ENCODE assay signal across 2 cellular contexts in genomic region chr17:77958716-77959215, GRCh38.
TF ChIP-seq lines count a peak whose summit lies in the region.

No MANE protein-coding gene starts in this region.

TF ChIP-seq in SK-N-SH, 30 proteins besides CTCF, POLR2A, EP300 and RAD21 (continued from another document):
- TF ChIP-seq, protein P1, sequence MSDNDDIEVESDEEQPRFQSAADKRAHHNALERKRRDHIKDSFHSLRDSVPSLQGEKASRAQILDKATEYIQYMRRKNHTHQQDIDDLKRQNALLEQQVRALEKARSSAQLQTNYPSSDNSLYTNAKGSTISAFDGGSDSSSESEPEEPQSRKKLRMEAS (IDR thresholded peaks at IDR 0.05; ENCODE audit: low read depth) = no peak
- TF ChIP-seq MEF2A (IDR thresholded peaks at IDR 0.05; ENCODE audit: borderline replicate concordance, low read depth) = no peak
- TF ChIP-seq ZBTB33 (IDR thresholded peaks at IDR 0.05; ENCODE audit: borderline replicate concordance, low read depth) = no peak
- TF ChIP-seq, protein P2, sequence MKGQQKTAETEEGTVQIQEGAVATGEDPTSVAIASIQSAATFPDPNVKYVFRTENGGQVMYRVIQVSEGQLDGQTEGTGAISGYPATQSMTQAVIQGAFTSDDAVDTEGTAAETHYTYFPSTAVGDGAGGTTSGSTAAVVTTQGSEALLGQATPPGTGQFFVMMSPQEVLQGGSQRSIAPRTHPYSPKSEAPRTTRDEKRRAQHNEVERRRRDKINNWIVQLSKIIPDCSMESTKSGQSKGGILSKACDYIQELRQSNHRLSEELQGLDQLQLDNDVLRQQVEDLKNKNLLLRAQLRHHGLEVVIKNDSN (IDR thresholded peaks at IDR 0.05; ENCODE audit: borderline replicate concordance, low read depth) = no peak
- no peak for TF ChIP-seq YY1 (IDR thresholded peaks at IDR 0.05; ENCODE audit: low read depth)
TF ChIP-seq in SK-N-SH: peak in this region for 0.

TF ChIP-seq in SK-N-SH treated with all-trans-retinoic acid at 6 μM for 48 hours, 23 proteins besides CTCF, POLR2A, EP300 and RAD21 (continued from another document):
- TF ChIP-seq CSRNP3 (CRISPR knock-in tag; IDR thresholded peaks at IDR 0.05) = no peak
- no peak for TF ChIP-seq TCF4 (CRISPR knock-in tag; IDR thresholded peaks at IDR 0.05; ENCODE audit: borderline replicate concordance)
- TF ChIP-seq TOX (CRISPR knock-in tag; IDR thresholded peaks at IDR 0.05; ENCODE audit: borderline replicate concordance) = no peak
- no peak for TF ChIP-seq ESRRG (CRISPR knock-in tag; IDR thresholded peaks at IDR 0.05)
- TF ChIP-seq, protein P3, sequence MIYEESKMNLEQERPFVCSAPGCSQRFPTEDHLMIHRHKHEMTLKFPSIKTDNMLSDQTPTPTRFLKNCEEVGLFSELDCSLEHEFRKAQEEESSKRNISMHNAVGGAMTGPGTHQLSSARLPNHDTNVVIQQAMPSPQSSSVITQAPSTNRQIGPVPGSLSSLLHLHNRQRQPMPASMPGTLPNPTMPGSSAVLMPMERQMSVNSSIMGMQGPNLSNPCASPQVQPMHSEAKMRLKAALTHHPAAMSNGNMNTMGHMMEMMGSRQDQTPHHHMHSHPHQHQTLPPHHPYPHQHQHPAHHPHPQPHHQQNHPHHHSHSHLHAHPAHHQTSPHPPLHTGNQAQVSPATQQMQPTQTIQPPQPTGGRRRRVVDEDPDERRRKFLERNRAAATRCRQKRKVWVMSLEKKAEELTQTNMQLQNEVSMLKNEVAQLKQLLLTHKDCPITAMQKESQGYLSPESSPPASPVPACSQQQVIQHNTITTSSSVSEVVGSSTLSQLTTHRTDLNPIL (CRISPR knock-in tag; IDR thresholded peaks at IDR 0.05; ENCODE audit: low read depth) = no peak
- no peak for TF ChIP-seq ISL1 (CRISPR knock-in tag; IDR thresholded peaks at IDR 0.05)
- TF ChIP-seq ZFP30 (CRISPR knock-in tag; IDR thresholded peaks at IDR 0.05) = no peak
- TF ChIP-seq ZNF70 (CRISPR knock-in tag; IDR thresholded peaks at IDR 0.05) = no peak
- no peak for TF ChIP-seq ZC3H10 (CRISPR knock-in tag; IDR thresholded peaks at IDR 0.05)
- no peak for TF ChIP-seq SNAI2 (CRISPR knock-in tag; IDR thresholded peaks at IDR 0.05)
